Comparison of ENCODE assay signal across 8 cellular contexts in the genomic region with DNA sequence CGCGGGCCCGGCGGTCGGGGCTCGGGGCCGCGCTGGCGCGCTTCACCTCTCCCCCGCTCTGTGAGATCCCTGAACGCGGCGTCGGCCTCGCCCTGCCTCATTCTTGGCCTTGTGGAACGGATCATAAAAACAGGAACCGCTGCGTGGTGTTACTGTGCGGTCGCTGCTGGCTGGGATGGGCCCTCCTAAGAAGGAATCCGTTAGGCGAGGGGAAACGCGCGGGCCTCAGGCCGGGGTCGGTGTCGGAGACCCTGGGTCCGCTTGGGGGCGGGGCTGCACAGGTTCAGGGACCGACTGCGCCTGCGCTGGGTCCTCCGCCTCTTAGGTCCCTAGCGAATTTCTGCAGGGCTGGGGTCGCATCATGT. TPM values are rescaled to one million over a fixed set of nuclear protein-coding genes. Genes with fewer than 3 reads are reported as not detected.
A peak's percentile ranks its signal among the peaks of the same experiment; 100 is the strongest.
DNase-seq lines count a peak whose midpoint lies in the region; ATAC-seq and TF ChIP-seq lines count a peak whose summit lies in the region.

No MANE protein-coding gene starts in this region.

- H3K36me3 ChIP-seq in neuron (ENCODE audit: insufficient read depth, low read length): peaks cover 30% of the 10 kb centered on the region

- H3K4me3 ChIP-seq in Jurkat, Clone E6-1 (ENCODE audit: low read length): peak overlapping the region; percentile 82
- H3K4me3 ChIP-seq in neuron (ENCODE audit: low read length): peak overlapping the region; percentile 88

- H3K4me1 ChIP-seq in foreskin keratinocyte (peaks cover 6% of the 10 kb centered on the region), neuron (ENCODE audit: insufficient read depth, low read length) (peaks cover 22% of the 10 kb centered on the region)

- ATAC-seq in GM21528 (IDR thresholded peaks at IDR 0.05; ENCODE audit: low FRiP score, unreplicated experiment) (peak; percentile 44), foreskin keratinocyte (peak; percentile 68)

- H3K9me3 ChIP-seq in neuron (ENCODE audit: low read length): no peaks in the 10 kb centered on the region

- no peak for TF ChIP-seq CTCF in foreskin keratinocyte (conservative IDR thresholded peaks at IDR 0.05)

- DNase-seq in D341Med (ENCODE audit: low spot score) (peak; percentile 89), SHP77 (lab: John Stamatoyannopoulos, UW) (peak; percentile 55 to 71), activated gamma-delta T cell treated with Interleukin-2 at 50 U/mL for 16 hours (peak; percentile 64), foreskin keratinocyte (peak in 1 of 2 donors; percentile 60), stromal cell of bone marrow (ENCODE audit: low read depth) (peak; percentile 25)
- peak; percentile 70 for DNase-seq in Jurkat, Clone E6-1 (ENCODE audit: low read depth, low spot score)

- peak overlapping the region; percentile 91 for H2AFZ ChIP-seq in neuron (ENCODE audit: low read depth, low read length)

- peak overlapping the region; percentile 71 for H3K27ac ChIP-seq in foreskin keratinocyte

- H3K27me3 ChIP-seq in foreskin keratinocyte: no peaks in the 10 kb centered on the region
- H3K27me3 ChIP-seq in neuron (ENCODE audit: insufficient read depth, low read length): no peaks in the 10 kb centered on the region

RNA-seq across cellular contexts. Expression of a gene that starts 0.4 kb away (rescaled TPM):
- polyA plus RNA-seq in Jurkat, Clone E6-1 (2012; ENCODE audit: insufficient read depth, insufficient read length): 58.4 TPM
- 44.9 and 57.8 TPM in 2 replicates for total RNA-seq in foreskin keratinocyte
- polyA plus RNA-seq in foreskin keratinocyte: 15.2 and 21.1 TPM in 2 replicates

RNA-seq across cellular contexts. Expression of a gene that starts 5.2 kb away (rescaled TPM):
- 32.8 TPM for polyA plus RNA-seq in Jurkat, Clone E6-1 (2012; ENCODE audit: insufficient read depth, insufficient read length)
- total RNA-seq in foreskin keratinocyte: 25.3 and 28.8 TPM in 2 replicates
- 9.0 and 9.7 TPM in 2 replicates for polyA plus RNA-seq in foreskin keratinocyte

RNA-seq across cellular contexts. Expression of a gene that starts 49.7 kb away (rescaled TPM):
- 0.33 TPM for polyA plus RNA-seq in Jurkat, Clone E6-1 (2012; ENCODE audit: insufficient read depth, insufficient read length)
- total RNA-seq in foreskin keratinocyte: 9.8 TPM in 2 replicates
- polyA plus RNA-seq in foreskin keratinocyte: 5.1 and 5.7 TPM in 2 replicates
